Comparison of ENCODE assay signal across 8 cellular contexts in genomic region chr17:42107597-42108576, GRCh38. TPM values are rescaled to one million over a fixed set of nuclear protein-coding genes. Genes with fewer than 3 reads are reported as not detected.
DNase-seq lines count a peak whose midpoint lies in the region; ATAC-seq and TF ChIP-seq lines count a peak whose summit lies in the region.

No MANE protein-coding gene starts in this region.

- H3K27me3 ChIP-seq in liver (ENCODE audit: control insufficient read depth in 4 of 4, insufficient read depth in 4 of 4, low read length in 3 of 4) = no peaks in the 10 kb centered on the region

- H3K27ac ChIP-seq in liver (ENCODE audit: low read depth in 1 of 2, low read length in 2 of 2) = no peak overlapping the region

- TF ChIP-seq CTCF in WTC11 (IDR thresholded peaks at IDR 0.05) (no peak), liver (IDR thresholded peaks at IDR 0.05; ENCODE audit: low read depth, low read length, missing input control) (no peak)

- H3K9me3 ChIP-seq in liver (ENCODE audit: control insufficient read depth in 4 of 4, low read length in 3 of 4) = no peaks in the 10 kb centered on the region

- peaks cover 8 to 32% (median 25%) of the 10 kb centered on the region in 4 donors for H3K4me1 ChIP-seq in liver (ENCODE audit: control insufficient read depth in 4 of 4, insufficient read depth in 4 of 4, low read length in 3 of 4)

- POLR2A ChIA-PET in WTC11 (lab: Charles Lee) = interaction anchor here (0.8 to 1.2 kb wide), 5 partner anchors 13 to 88 kb away, joined by 3 to 8 read pairs (median 4); partner anchors contain the start of genes KAT2A, KCNH4 and NKIRAS2

- peak overlapping the region; percentile 70 for H3K4me3 Mint-ChIP-seq in WTC11

- H3K36me3 Mint-ChIP-seq in WTC11 = no peaks in the 10 kb centered on the region

- peak overlapping the region; percentile 89 for H3K27ac Mint-ChIP-seq in WTC11

- peak; percentile 65 for ATAC-seq in HG02588 (IDR thresholded peaks at IDR 0.05; ENCODE audit: unreplicated experiment)
- peak; percentile 96 for ATAC-seq in WTC11
- ATAC-seq in HG03469 (IDR thresholded peaks at IDR 0.05; ENCODE audit: unreplicated experiment) = no peak

- no peak overlapping the region for H3K9ac ChIP-seq in liver (ENCODE audit: low read depth in 1 of 2, low read length in 2 of 2)

- no peak overlapping the region for H3K4me3 ChIP-seq in liver (ENCODE audit: low read depth in 1 of 3, low read length in 3 of 3)

- WGBS in liver = 73% methylated on average over 51 of the region's 51 CpGs

- in situ Hi-C loops in T47D (cut with HindIII; ENCODE audit: low pct_unique_long_range_greater_than_20kb, low sequenced_read_pairs) = no loop called here

- peaks cover 7 to 27% (median 14%) of the 10 kb centered on the region in 4 donors for H3K36me3 ChIP-seq in liver (ENCODE audit: control insufficient read depth in 4 of 4, insufficient read depth in 3 of 4, low read depth in 1 of 4, low read length in 3 of 4)

- peaks cover 6% of the 10 kb centered on the region for H3K27me3 Mint-ChIP-seq in WTC11 (ENCODE audit: low read depth)

- no peak for TF ChIP-seq RAD21 in liver (IDR thresholded peaks at IDR 0.05)

- H3K4me1 Mint-ChIP-seq in WTC11 = peaks cover 24% of the 10 kb centered on the region

- H3K9me3 Mint-ChIP-seq in WTC11 = no peaks in the 10 kb centered on the region

- DNase-seq in EL (peak; percentile 50), NCI-H2029 (lab: John Stamatoyannopoulos, UW) (peak; percentile 87), WTC11 (ENCODE audit: low spot score) (peak; percentile 99), T47D (ENCODE audit: low read depth in 1 of 2, low spot score in 1 of 2) (peak; percentile 91 to 94)
- DNase-seq in stimulated activated CD4-positive, alpha-beta T cell treated with anti-CD3 and anti-CD28 coated beads, TNF-alpha, amount 100 ng/mL, for 1 hour (ENCODE audit: low read depth in 3 of 3, low spot score in 1 of 3) = peak; percentile 85 to 92 (median 88)

- CTCF ChIA-PET in WTC11 (lab: Charles Lee) = interaction anchor here (0.6 to 4.1 kb wide), 16 partner anchors 8 to 419 kb away, joined by 3 to 19 read pairs (median 4); partner anchors contain the start of genes DNAJC7, HSPB9, KAT2A and KCNH4

TF ChIP-seq in WTC11, 78 proteins besides CTCF, POLR2A, EP300 and RAD21 (continues in another document):
- TF ChIP-seq ZNF425 (CRISPR knock-in tag; conservative IDR thresholded peaks at IDR 0.05) = no peak
- peak; percentile 69 for TF ChIP-seq MAX (CRISPR knock-in tag; IDR thresholded peaks at IDR 0.05)
- no peak; the same call in 1 of the 2 replicates for TF ChIP-seq ZNF416 (CRISPR knock-in tag; IDR thresholded peaks at IDR 0.05)
- no peak for TF ChIP-seq TP53 (CRISPR knock-in tag; IDR thresholded peaks at IDR 0.05)
- TF ChIP-seq EMX1 (CRISPR knock-in tag; IDR thresholded peaks at IDR 0.05) = no peak
- no peak for TF ChIP-seq ESRRA (CRISPR knock-in tag; IDR thresholded peaks at IDR 0.05; ENCODE audit: borderline replicate concordance)
- no peak for TF ChIP-seq ZNF671 (CRISPR knock-in tag; IDR thresholded peaks at IDR 0.05)
- no peak for TF ChIP-seq CREM (CRISPR knock-in tag; IDR thresholded peaks at IDR 0.05)
- peak; percentile 72 for TF ChIP-seq SP1 (CRISPR knock-in tag; conservative IDR thresholded peaks at IDR 0.05)
- no peak for TF ChIP-seq E2F4 (CRISPR knock-in tag; IDR thresholded peaks at IDR 0.05; ENCODE audit: borderline replicate concordance, low read depth)
- TF ChIP-seq CBFB (CRISPR knock-in tag; IDR thresholded peaks at IDR 0.05; ENCODE audit: low read depth) = no peak
- peak; percentile 95 for TF ChIP-seq NFE2L1 (CRISPR knock-in tag; IDR thresholded peaks at IDR 0.05)

TF ChIP-seq in liver, 16 proteins besides CTCF, POLR2A, EP300 and RAD21:
- no peak for TF ChIP-seq NR2F2 (IDR thresholded peaks at IDR 0.05)
- TF ChIP-seq SP1 (IDR thresholded peaks at IDR 0.05) = peak; percentile 10

RNA-seq across cellular contexts. Expression of gene DHX58, which starts 4.6 kb away (rescaled TPM):
- 6.3 to 7.6 TPM (median 7.3 TPM) in 3 replicates for total RNA-seq in WTC11 (2021)
- total RNA-seq in liver = 10 to 100 TPM in 1 of 2 donors, 1 to 10 TPM in 1; 4.0 to 20.2 TPM
- 10 to 100 TPM in 1 of 2 donors, 1 to 10 TPM in 1; 4.3 to 21.9 TPM for polyA plus RNA-seq in liver

RNA-seq across cellular contexts. Expression of gene ZNF385C, which starts 9.6 kb away (rescaled TPM):
- total RNA-seq in WTC11 (2021) = 3.1 to 4.5 TPM (median 3.7 TPM) in 3 replicates
- under 1 TPM in 1 of 2 donors, not detected in 1; 0.19 TPM for total RNA-seq in liver
- polyA plus RNA-seq in liver = under 1 TPM; 0.03 to 0.06 TPM

RNA-seq across cellular contexts. Expression of gene KAT2A, which starts 13.3 kb away (rescaled TPM):
- total RNA-seq in WTC11 (2021) (44.8 to 54.0 TPM (median 52.7 TPM) in 3 replicates), liver (10 to 100 TPM in 1 of 2 donors, 1 to 10 TPM in 1; 5.1 to 14.4 TPM)
- 10 to 100 TPM in 1 of 2 donors, 1 to 10 TPM in 1; 7.4 to 11.7 TPM for polyA plus RNA-seq in liver

RNA-seq across cellular contexts. Expression of gene HSPB9, which starts 14.7 kb away (rescaled TPM):
- 0.30 to 0.57 TPM (median 0.46 TPM) in 3 replicates for total RNA-seq in WTC11 (2021)
- total RNA-seq in liver = under 1 TPM; 0.17 to 0.42 TPM
- polyA plus RNA-seq in liver = 1 to 10 TPM in 1 of 2 donors, under 1 TPM in 1; 0.69 to 4.0 TPM

RNA-seq across cellular contexts. Expression of gene RAB5C, which starts 46.9 kb away (rescaled TPM):
- total RNA-seq in WTC11 (2021) (74.3 to 84.8 TPM (median 84.1 TPM) in 3 replicates), liver (10 to 100 TPM; 53.7 to 60.0 TPM)
- polyA plus RNA-seq in liver = 100 to 1,000 TPM in 1 of 2 donors, 10 to 100 TPM in 1; 53.5 to 107 TPM
